ENCODE assay signal across 12 cellular contexts in genomic region chr3:52058111-52058510, GRCh38. TPM values are rescaled to one million over a fixed set of nuclear protein-coding genes. Genes with fewer than 3 reads are reported as not detected.
DNase-seq lines count a peak whose midpoint lies in the region; ATAC-seq, FAIRE-seq and TF ChIP-seq lines count a peak whose summit lies in the region.
"Had no signal": no experiment of that assay in that cellular context is flagged by ENCODE, and none has a peak within 500 bp of the region (broad histone marks: within the 10 kb centered on the region; RNA-seq: fewer than 3 reads in every experiment).

No MANE protein-coding gene starts in this region.

- no peaks in the 10 kb centered on the region for H3K27me3 ChIP-seq in CD4-positive, alpha-beta memory T cell (ENCODE audit: insufficient read depth, low read length)
- no peaks in the 10 kb centered on the region for H3K27me3 ChIP-seq in IMR-90 (ENCODE audit: control insufficient read depth, insufficient read depth, low read length)
- H3K27me3 ChIP-seq in astrocyte (ENCODE audit: insufficient read depth, low read length): no peaks in the 10 kb centered on the region
- H3K27me3 ChIP-seq in stomach: no peaks in the 10 kb centered on the region

- CTCF ChIA-PET in CD4-positive, alpha-beta memory T cell (lab: Charles Lee; ENCODE audit: partially characterized antibody): interaction anchor here (1.6 to 3.2 kb wide), 2 partner anchors 64 to 116 kb away, joined by 13 to 16 read pairs; partner anchors contain the start of genes PARP3 and RRP9
- CTCF ChIA-PET in IMR-90 (lab: Yijun Ruan, JAX): interaction anchor here (1.2 kb wide), 1 partner anchor 57 kb away, joined by 3 read pairs; no protein-coding TSS in a partner anchor

- H2AK9ac ChIP-seq in IMR-90 (replicated peaks; ENCODE audit: low read depth, low read length, poor library complexity): peak overlapping the region; percentile 97

- peaks cover 6 to 29% of the 10 kb centered on the region in 2 experiments; a peak in 3 of 4 replicates for H3K79me1 ChIP-seq in IMR-90 (ENCODE audit: low read depth in 1 of 2, low read length in 2 of 2)

- H3K56ac ChIP-seq in IMR-90 (ENCODE audit: extremely low read depth, insufficient read depth, low read length): no peak overlapping the region

- H3K27ac Mint-ChIP-seq in CD4-positive, alpha-beta memory T cell: peak overlapping the region; percentile 36 to 98 (median 87)
- no peak overlapping the region for H3K27ac Mint-ChIP-seq in astrocyte (ENCODE audit: unreplicated experiment)
- H3K27ac Mint-ChIP-seq in nephron progenitor cell: no peak overlapping the region

- in situ Hi-C loops in IMR-90 (cut with MboI; ENCODE audit: low sequenced_read_pairs): no loop called here

- POLR2A ChIA-PET in CD4-positive, alpha-beta memory T cell (lab: Charles Lee; ENCODE audit: partially characterized antibody): interaction anchor here (2.7 to 4.6 kb wide), 3 partner anchors 54 to 97 kb away, joined by 10 to 46 read pairs (median 45); partner anchors contain the start of genes POC1A and RPL29
- POLR2A ChIA-PET in IMR-90 (lab: Charles Lee; ENCODE audit: unreplicated experiment): no interaction called here

- H2BK120ac ChIP-seq in IMR-90 (ENCODE audit: low read depth, low read length): no peak overlapping the region

- H3K18ac ChIP-seq in IMR-90 (ENCODE audit: low read depth, low read length): no peak overlapping the region

- H3K9me3 Mint-ChIP-seq in CD4-positive, alpha-beta memory T cell: peaks cover 0 to 2% (median 0%) of the 10 kb centered on the region in 8 donors
- no peaks in the 10 kb centered on the region for H3K9me3 Mint-ChIP-seq in astrocyte (ENCODE audit: unreplicated experiment)
- no peaks in the 10 kb centered on the region for H3K9me3 Mint-ChIP-seq in nephron progenitor cell
- H3K9me3 Mint-ChIP-seq: H9 had no signal

- BruUV-seq in IMR-90 (replicated peaks; lab: Mats Ljungman, UMichigan): no TSS peak

- H3K9ac ChIP-seq in IMR-90 (ENCODE audit: low read depth, low read length) (no peak overlapping the region), astrocyte (ENCODE audit: low read length) (peak overlapping the region; percentile 57)

- no peak for FAIRE-seq in astrocyte (lab: Jason Lieb, UNC)
- no peak for FAIRE-seq in urothelium cell line (lab: Jason Lieb, UNC)
- FAIRE-seq: K562 had no signal

- H3K4me1 ChIP-seq in CD4-positive, alpha-beta memory T cell (ENCODE audit: insufficient read depth, low read length): peaks cover 32% of the 10 kb centered on the region
- H3K4me1 ChIP-seq in IMR-90 (ENCODE audit: control insufficient read depth, insufficient read depth, low read length): peaks cover 20% of the 10 kb centered on the region
- H3K4me1 ChIP-seq in astrocyte (ENCODE audit: insufficient read depth, low read length): peaks cover 37% of the 10 kb centered on the region
- H3K4me1 ChIP-seq in stomach: peaks cover 23 to 57% (median 34%) of the 10 kb centered on the region in 4 donors

- H4K8ac ChIP-seq in IMR-90 (ENCODE audit: low read depth in 2 of 2, low read length in 2 of 2): peak overlapping the region in 1 of 2 experiments; percentile 95; a peak in 2 of 4 replicates

- peak overlapping the region in 3 of 8 donors; percentile 53 to 93 (median 68) for H3K4me3 Mint-ChIP-seq in CD4-positive, alpha-beta memory T cell
- H3K4me3 Mint-ChIP-seq in astrocyte (ENCODE audit: unreplicated experiment) (no peak overlapping the region), nephron progenitor cell (peak overlapping the region; percentile 52)

- no peak overlapping the region for H3K4me3 ChIP-seq in CD4-positive, alpha-beta memory T cell (ENCODE audit: low read length in 2 of 2)
- H3K4me3 ChIP-seq in IMR-90 (ENCODE audit: insufficient read depth, low read depth, low read length) (no peak overlapping the region), astrocyte (ENCODE audit: insufficient read depth, low read depth, low read length) (no peak overlapping the region), stomach (no peak overlapping the region)
- H3K4me3 ChIP-seq: K562 had no signal

- peaks cover 8 to 25% of the 10 kb centered on the region in 2 donors for H3K36me3 Mint-ChIP-seq in CD4-positive, alpha-beta memory T cell
- peaks cover 2% of the 10 kb centered on the region for H3K36me3 Mint-ChIP-seq in astrocyte (ENCODE audit: low read depth, unreplicated experiment)
- peaks cover 7% of the 10 kb centered on the region for H3K36me3 Mint-ChIP-seq in nephron progenitor cell (ENCODE audit: low read depth)

- peak overlapping the region; percentile 33 for H3K4ac ChIP-seq in IMR-90 (ENCODE audit: low read depth, low read length)

- DNase-seq in CD4-positive, alpha-beta memory T cell: no peak
- no peak for DNase-seq in IMR-90
- DNase-seq in astrocyte (ENCODE audit: low read depth): no peak
- DNase-seq in nephron progenitor cell: no peak
- no peak for DNase-seq in NCI-H446 (lab: John Stamatoyannopoulos, UW)
- no peak for DNase-seq in urothelium cell line (ENCODE audit: low spot score)
- DNase-seq in stomach: no peak
- DNase-seq: activated CD4-positive, CD25-positive, alpha-beta regulatory T cell treated with anti-CD3 and anti-CD28 coated beads, Interleukin-2, amount 50 U/mL, for 72 hours; occipital lobe; SHP77 had no signal

- no peaks in the 10 kb centered on the region for H3K36me3 ChIP-seq in CD4-positive, alpha-beta memory T cell (ENCODE audit: insufficient read depth, low read length)
- peaks cover 6% of the 10 kb centered on the region for H3K36me3 ChIP-seq in IMR-90 (ENCODE audit: control insufficient read depth, insufficient read depth, low read length)
- H3K36me3 ChIP-seq in astrocyte (ENCODE audit: insufficient read depth, low read length): no peaks in the 10 kb centered on the region
- peaks cover 0 to 11% (median 7%) of the 10 kb centered on the region in 4 donors for H3K36me3 ChIP-seq in stomach

- peaks cover 35% of the 10 kb centered on the region for H3K79me2 ChIP-seq in astrocyte (ENCODE audit: insufficient read depth, low read length)

- TF ChIP-seq CTCF in IMR-90 (conservative IDR thresholded peaks at IDR 0.05; ENCODE audit: low read depth, low read length) (no peak), astrocyte (IDR thresholded peaks at IDR 0.05; ENCODE audit: insufficient read depth, low read depth, low read length) (no peak), nephron progenitor cell (IDR thresholded peaks at IDR 0.05) (no peak), stomach (IDR thresholded peaks at IDR 0.05) (no peak)

- peaks cover 15 to 34% (median 23%) of the 10 kb centered on the region in 4 donors for H3K4me1 Mint-ChIP-seq in CD4-positive, alpha-beta memory T cell
- H3K4me1 Mint-ChIP-seq in astrocyte (ENCODE audit: low read depth, unreplicated experiment): peaks cover 19% of the 10 kb centered on the region
- H3K4me1 Mint-ChIP-seq in nephron progenitor cell: peaks cover 38% of the 10 kb centered on the region

- no peak overlapping the region for H2BK15ac ChIP-seq in IMR-90 (ENCODE audit: low read depth, low read length)

- H2BK5ac ChIP-seq in IMR-90 (ENCODE audit: low read depth, low read length, poor library complexity, severe bottlenecking): no peak overlapping the region

- no peaks in the 10 kb centered on the region for H3K27me3 Mint-ChIP-seq in CD4-positive, alpha-beta memory T cell
- H3K27me3 Mint-ChIP-seq in astrocyte (ENCODE audit: low read depth, unreplicated experiment) (peaks cover 17% of the 10 kb centered on the region), nephron progenitor cell (ENCODE audit: low read depth, poor library complexity) (peaks cover 4% of the 10 kb centered on the region)

- H2BK20ac ChIP-seq in IMR-90 (ENCODE audit: low read depth, low read length): no peak overlapping the region

- intact Hi-C loops in CD4-positive, alpha-beta memory T cell (cut with micrococcal nuclease): no loop called here
- intact Hi-C loops in IMR-90 (cut with micrococcal nuclease): loop anchor here (5.0 kb wide), 1 partner anchor 84 kb away; no protein-coding TSS in a partner anchor
- intact Hi-C loops in stomach (cut with DNase I; ENCODE audit: low total_unique reads): no loop called here

- 0 out of 2 replicates have a peak overlapping the region, but pooled peaks have one; percentile 43 for H4K5ac ChIP-seq in IMR-90 (ENCODE audit: low read depth, low read length)

- TF ChIP-seq POLR2A in IMR-90 (IDR thresholded peaks at IDR 0.05; ENCODE audit: low read depth, low read length) (no peak), stomach (IDR thresholded peaks at IDR 0.05) (no peak)

- no peak overlapping the region for H3K14ac ChIP-seq in IMR-90 (replicated peaks; ENCODE audit: low read depth, low read length)

- no peak for TF ChIP-seq EP300 in stomach (IDR thresholded peaks at IDR 0.05)

- H2AK5ac ChIP-seq in IMR-90 (ENCODE audit: low read depth, low read length): peak overlapping the region; percentile 55

- H3K9me1 ChIP-seq in IMR-90 (ENCODE audit: insufficient read depth, low read length): peaks cover 8% of the 10 kb centered on the region; the same call in 1 of the 2 replicates

- peaks cover 9% of the 10 kb centered on the region; the same call in 1 of the 2 replicates for H4K20me1 ChIP-seq in IMR-90 (ENCODE audit: insufficient read depth, low read length)
- peaks cover 17% of the 10 kb centered on the region for H4K20me1 ChIP-seq in astrocyte (ENCODE audit: insufficient read depth, low read length)

- TF ChIP-seq RAD21 in IMR-90 (IDR thresholded peaks at IDR 0.05; ENCODE audit: low read length): no peak

- H3K9me3 ChIP-seq in CD4-positive, alpha-beta memory T cell (ENCODE audit: control insufficient read depth in 1 of 2, low read length in 2 of 2): no peaks in the 10 kb centered on the region
- no peaks in the 10 kb centered on the region for H3K9me3 ChIP-seq in IMR-90 (ENCODE audit: control insufficient read depth, insufficient read depth, low read length)
- H3K9me3 ChIP-seq in astrocyte (ENCODE audit: insufficient read depth, low read depth, low read length): no peaks in the 10 kb centered on the region
- no peaks in the 10 kb centered on the region for H3K9me3 ChIP-seq in stomach

- H3K23ac ChIP-seq in IMR-90 (ENCODE audit: low read depth, low read length): no peak overlapping the region

- H3K4me2 ChIP-seq in IMR-90 (ENCODE audit: low read depth, low read length): no peak overlapping the region
- peak overlapping the region; percentile 98 for H3K4me2 ChIP-seq in astrocyte (ENCODE audit: low read length)

- WGBS in IMR-90 (ENCODE audit: extremely low coverage in 2 of 2, insufficient read length in 1 of 2), 2 experiments: 70% methylated on average over 2 of the region's 6 CpGs; no CpG with 5 or more reads in 1 of the 2 experiments
- WGBS in stomach, 5 donors: 80 to 91% (median 86%) methylated on average over 6 of the region's 6 CpGs

- H2AFZ ChIP-seq in IMR-90 (replicated peaks; ENCODE audit: low read length, poor library complexity): no peak overlapping the region
- no peak overlapping the region for H2AFZ ChIP-seq in astrocyte (ENCODE audit: low read depth, low read length)

- ATAC-seq in IMR-90 (ENCODE audit: low read depth): no peak

- H4K91ac ChIP-seq in IMR-90 (ENCODE audit: insufficient read depth, low read depth, low read length): 0 out of 2 replicates have a peak overlapping the region, but pooled peaks have one; percentile 60

- peak overlapping the region; percentile 70 for H3K27ac ChIP-seq in CD4-positive, alpha-beta memory T cell (ENCODE audit: low read depth, low read length)
- no peak overlapping the region for H3K27ac ChIP-seq in IMR-90 (ENCODE audit: insufficient read depth, low read length)
- H3K27ac ChIP-seq in astrocyte (ENCODE audit: low read depth, low read length): no peak overlapping the region
- peak overlapping the region in 2 of 5 donors; percentile 72 to 94 for H3K27ac ChIP-seq in stomach

- dilution Hi-C loops in IMR-90 (cut with HindIII; ENCODE audit: low sequenced_read_pairs, unreplicated experiment): no loop called here

RNA-seq across cellular contexts. Expression of gene DUSP7, which starts 1.7 kb away (rescaled TPM):
- 10 to 100 TPM; 43.6 to 44.7 TPM for total RNA-seq in CD4-positive, alpha-beta memory T cell
- polyA plus RNA-seq in CD4-positive, alpha-beta memory T cell: 10 to 100 TPM in 1 of 2 donors, 1 to 10 TPM in 1; 2.8 to 10.2 TPM
- total RNA-seq in IMR-90 (2012; rRNA removed) (9.3 and 9.7 TPM in 2 replicates), astrocyte (24.2 and 24.9 TPM in 2 replicates), stomach (10 to 100 TPM in 1 of 5 donors, 1 to 10 TPM in 3, under 1 TPM in 1; 0.58 to 23.7 (median 4.6) TPM)
- polyA plus RNA-seq in IMR-90 (2012; rRNA removed) (24.0 and 27.8 TPM in 2 replicates), stomach (10 to 100 TPM in 1 of 3 donors, 1 to 10 TPM in 2; 4.9 to 11.2 (median 5.1) TPM)
- 10.9 and 26.7 TPM in 2 replicates for polyA plus RNA-seq in IMR-90 (2012; cell fraction: cytosol; rRNA removed)
- 8.9 and 16.8 TPM in 2 replicates for polyA plus RNA-seq in IMR-90 (2012; cell fraction: nucleus; rRNA removed; ENCODE audit: low replicate concordance)

Comparison
In these comparisons a context has a peak if more than half of its experiments do, and no peak if none do; other contexts are left out.
1. H3K27ac Mint-ChIP-seq: peak in CD4-positive, alpha-beta memory T cell (7 of 7); none in astrocyte (single experiment) and nephron progenitor cell (single experiment).